ENCODE assay signal across 4 cellular contexts in the genomic region with DNA sequence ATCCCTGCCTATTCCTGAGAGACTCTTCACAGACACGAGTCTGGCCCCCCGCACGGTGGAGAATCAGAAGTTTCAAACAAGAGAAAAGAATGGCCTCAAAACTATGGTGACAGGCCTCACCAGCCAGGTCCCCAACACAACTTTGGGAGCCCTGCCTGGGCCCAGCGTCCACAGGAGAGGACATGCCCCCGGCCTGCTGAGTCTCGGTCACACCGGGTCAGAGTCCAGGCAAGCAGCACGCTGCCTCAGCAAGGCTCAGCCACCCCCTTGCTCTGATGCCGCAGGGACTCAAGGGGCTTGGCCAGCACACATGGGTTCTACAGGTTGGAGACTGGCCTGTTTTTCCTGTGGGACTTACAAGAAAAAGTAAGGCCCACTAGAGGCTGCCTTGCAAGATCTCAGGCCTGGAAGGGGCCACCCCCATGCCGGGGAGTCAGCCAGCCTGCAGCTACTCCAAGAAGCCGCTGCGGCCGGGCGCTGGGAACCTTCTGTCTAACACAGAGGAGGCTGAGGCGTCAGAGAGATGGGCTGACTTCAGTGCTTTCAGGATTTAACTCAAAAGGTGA.
"Had no signal": no experiment of that assay in that cellular context is flagged by ENCODE, and none has a peak within 500 bp of the region (broad histone marks: within the 10 kb centered on the region; RNA-seq: fewer than 3 reads in every experiment).

No MANE protein-coding gene starts in this region.

- DNase-seq: H9, HCEC 1CT, IMR-90 had no signal

- H3K27ac Mint-ChIP-seq: GM23338 had no signal

- H3K4me1 Mint-ChIP-seq: GM23338, H9 had no signal

- H3K4me3 Mint-ChIP-seq: GM23338, H9 had no signal

- H2AFZ ChIP-seq: GM23338 had no signal

- H3K4me2 ChIP-seq: GM23338 had no signal

- H3K4me3 ChIP-seq: GM23338 had no signal
